20 cellular contexts compared by ENCODE assay signal in genomic region chr21:40373760-40374159, GRCh38.
"Had no signal": no experiment of that assay in that cellular context is flagged by ENCODE, and none has a peak within 500 bp of the region (broad histone marks: within the 10 kb centered on the region; RNA-seq: fewer than 3 reads in every experiment).

No MANE protein-coding gene starts in this region.

- H3K4me2 ChIP-seq: PC-9 had no signal

- H2AFZ ChIP-seq: PC-9 had no signal

- H3K4me3 ChIP-seq: PC-9 had no signal

- ATAC-seq: activated CD8-positive, alpha-beta memory T cell treated with anti-CD3 and anti-CD28 coated beads, Interleukin-2, amount 10 ng/mL, durations not matched to agents 7 days and 5 days; T-helper 17 cell; WTC11 had no signal

- DNase-seq: activated CD4-positive, alpha-beta T cell treated with anti-CD3 and anti-CD28 coated beads, Interleukin-2, amount 10 ng/mL, durations not matched to agents 24 days and 14 days; activated CD4-positive, alpha-beta T cell treated with anti-CD3 and anti-CD28 coated beads, Interleukin-2, amount 50 U/mL, for 48 hours; activated CD4-positive, CD25-positive, alpha-beta regulatory T cell treated with anti-CD3 and anti-CD28 coated beads, Interleukin-2, amount 50 U/mL, for 72 hours; activated CD8-positive, alpha-beta memory T cell treated with anti-CD3 and anti-CD28 coated beads, Interleukin-2, amount 10 ng/mL, durations not matched to agents 7 days and 5 days; activated effector memory CD4-positive, alpha-beta T cell treated with Interleukin-2 at 50 U/mL for 16 hours; activated naive CD4-positive, alpha-beta T cell; activated T-cell treated with anti-CD3 and anti-CD28 coated beads, Interleukin-2, amount 50 U/mL, for 24 hours; amygdala; central memory CD4-positive, alpha-beta T cell; NCI-H1105; NCI-H1436; NCI-H1694 treated with DMSO at 0.1 percent for 48 hours; NCI-H2029 treated with DMSO at 0.1 percent for 48 hours; NCI-H345; NCI-H510A treated with DMSO at 0.1 percent for 48 hours; PC-9; SIG-M5; T-helper 17 cell; T-helper 9 cell had no signal

- H3K27ac ChIP-seq: PC-9 had no signal
